In genomic region chr1:31934706-31935629, GRCh38 we compare ENCODE assay signal across 8 cellular contexts. TPM values are rescaled to one million over a fixed set of nuclear protein-coding genes. Genes with fewer than 3 reads are reported as not detected.
A peak's percentile ranks its signal among the peaks of the same experiment; 100 is the strongest.
DNase-seq lines count a peak whose midpoint lies in the region; ATAC-seq and TF ChIP-seq lines count a peak whose summit lies in the region.

No MANE protein-coding gene starts in this region.

- peak in 2 of 3 donors; percentile 28 to 72 for DNase-seq in CD4-positive, CD25-positive, alpha-beta regulatory T cell
- DNase-seq in LHCN-M2 (ENCODE audit: low read depth) (peak; percentile 58), type B pancreatic cell (ENCODE audit: extremely low spot score, unreplicated experiment) (no peak), DMS114 treated with DMSO at 0.1 percent for 48 hours (lab: John Stamatoyannopoulos, UW; ENCODE audit: unreplicated experiment) (no peak)
- no peak for DNase-seq in activated naive CD8-positive, alpha-beta T cell treated with anti-CD3 and anti-CD28 coated beads, Interleukin-2, amount 10 ng/mL, durations not matched to agents 7 days and 5 days

- H3K4me1 Mint-ChIP-seq in CD4-positive, CD25-positive, alpha-beta regulatory T cell = peaks cover 46 to 87% (median 62%) of the 10 kb centered on the region in 4 donors
- peaks cover 69% of the 10 kb centered on the region for H3K4me1 Mint-ChIP-seq in activated naive CD8-positive, alpha-beta T cell treated with anti-CD3 and anti-CD28 coated beads, Interleukin-2, amount 10 ng/mL, durations not matched to agents 7 days and 5 days
- H3K4me1 Mint-ChIP-seq in type B pancreatic cell (ENCODE audit: unreplicated experiment) = peaks cover 54% of the 10 kb centered on the region

- TF ChIP-seq CTCF in liver (IDR thresholded peaks at IDR 0.05; ENCODE audit: low read depth, low read length, missing input control) = no peak
- no peak for TF ChIP-seq CTCF in type B pancreatic cell (conservative IDR thresholded peaks at IDR 0.05)

- WGBS in liver = 37% methylated on average over 8 of the region's 8 CpGs

- H3K4me3 ChIP-seq in CD4-positive, CD25-positive, alpha-beta regulatory T cell (ENCODE audit: low read depth, low read length) = peak overlapping the region; percentile 95
- H3K4me3 ChIP-seq in liver (ENCODE audit: low read depth in 1 of 3, low read length in 3 of 3) = no peak overlapping the region

- H3K27me3 Mint-ChIP-seq in CD4-positive, CD25-positive, alpha-beta regulatory T cell = no peaks in the 10 kb centered on the region
- no peaks in the 10 kb centered on the region for H3K27me3 Mint-ChIP-seq in activated naive CD8-positive, alpha-beta T cell treated with anti-CD3 and anti-CD28 coated beads, Interleukin-2, amount 10 ng/mL, durations not matched to agents 7 days and 5 days
- H3K27me3 Mint-ChIP-seq in type B pancreatic cell = no peaks in the 10 kb centered on the region

- H3K4me1 ChIP-seq in CD4-positive, CD25-positive, alpha-beta regulatory T cell (ENCODE audit: control insufficient read depth, insufficient read depth, low read length, poor library complexity, severe bottlenecking) = peaks cover 87% of the 10 kb centered on the region
- peaks cover 17 to 71% (median 54%) of the 10 kb centered on the region in 4 donors for H3K4me1 ChIP-seq in liver (ENCODE audit: control insufficient read depth in 4 of 4, insufficient read depth in 4 of 4, low read length in 3 of 4)

- no peaks in the 10 kb centered on the region for H3K9me3 ChIP-seq in CD4-positive, CD25-positive, alpha-beta regulatory T cell (ENCODE audit: control insufficient read depth in 2 of 2, low read length in 2 of 2)
- H3K9me3 ChIP-seq in liver (ENCODE audit: control insufficient read depth in 4 of 4, low read length in 3 of 4) = no peaks in the 10 kb centered on the region

- peak overlapping the region; percentile 94 to 99 (median 99) for H3K4me3 Mint-ChIP-seq in CD4-positive, CD25-positive, alpha-beta regulatory T cell
- H3K4me3 Mint-ChIP-seq in activated naive CD8-positive, alpha-beta T cell treated with anti-CD3 and anti-CD28 coated beads, Interleukin-2, amount 10 ng/mL, durations not matched to agents 7 days and 5 days = peak overlapping the region; percentile 97
- peak overlapping the region; percentile 80 for H3K4me3 Mint-ChIP-seq in type B pancreatic cell

- peaks cover 4% of the 10 kb centered on the region for H3K36me3 Mint-ChIP-seq in CD4-positive, CD25-positive, alpha-beta regulatory T cell
- H3K36me3 Mint-ChIP-seq in activated naive CD8-positive, alpha-beta T cell treated with anti-CD3 and anti-CD28 coated beads, Interleukin-2, amount 10 ng/mL, durations not matched to agents 7 days and 5 days = peaks cover 40% of the 10 kb centered on the region
- H3K36me3 Mint-ChIP-seq in type B pancreatic cell = peaks cover 6% of the 10 kb centered on the region

- no peaks in the 10 kb centered on the region for H3K9me3 Mint-ChIP-seq in CD4-positive, CD25-positive, alpha-beta regulatory T cell
- H3K9me3 Mint-ChIP-seq in activated naive CD8-positive, alpha-beta T cell treated with anti-CD3 and anti-CD28 coated beads, Interleukin-2, amount 10 ng/mL, durations not matched to agents 7 days and 5 days = no peaks in the 10 kb centered on the region
- H3K9me3 Mint-ChIP-seq in type B pancreatic cell = no peaks in the 10 kb centered on the region

- H3K27ac Mint-ChIP-seq in CD4-positive, CD25-positive, alpha-beta regulatory T cell = peak overlapping the region; percentile 89 to 96 (median 92)
- peak overlapping the region; percentile 98 for H3K27ac Mint-ChIP-seq in activated naive CD8-positive, alpha-beta T cell treated with anti-CD3 and anti-CD28 coated beads, Interleukin-2, amount 10 ng/mL, durations not matched to agents 7 days and 5 days
- H3K27ac Mint-ChIP-seq in type B pancreatic cell = peak overlapping the region; percentile 97

- no peaks in the 10 kb centered on the region for H3K27me3 ChIP-seq in CD4-positive, CD25-positive, alpha-beta regulatory T cell (ENCODE audit: control insufficient read depth, insufficient read depth, low read length)
- no peaks in the 10 kb centered on the region for H3K27me3 ChIP-seq in liver (ENCODE audit: control insufficient read depth in 4 of 4, insufficient read depth in 4 of 4, low read length in 3 of 4)

- POLR2A ChIA-PET in activated naive CD8-positive, alpha-beta T cell treated with anti-CD3 and anti-CD28 coated beads, Interleukin-2, amount 10 ng/mL, durations not matched to agents 7 days and 5 days (lab: Charles Lee) = interaction anchor here (0.5 to 14.4 kb wide), 10 partner anchors 8 to 1012 kb away, joined by 4 to 319 read pairs (median 11); partner anchors contain the start of gene KHDRBS1

- no peaks in the 10 kb centered on the region for H3K36me3 ChIP-seq in CD4-positive, CD25-positive, alpha-beta regulatory T cell (ENCODE audit: control insufficient read depth, insufficient read depth, low read length)
- H3K36me3 ChIP-seq in liver (ENCODE audit: control insufficient read depth in 4 of 4, insufficient read depth in 3 of 4, low read depth in 1 of 4, low read length in 3 of 4) = no peaks in the 10 kb centered on the region

- H3K27ac ChIP-seq in CD4-positive, CD25-positive, alpha-beta regulatory T cell (ENCODE audit: insufficient read depth, low read length, poor library complexity, severe bottlenecking) = peak overlapping the region; percentile 86
- H3K27ac ChIP-seq in liver (ENCODE audit: low read depth in 1 of 2, low read length in 2 of 2) = peak overlapping the region; percentile 61 to 65

- no peak for TF ChIP-seq RAD21 in liver (IDR thresholded peaks at IDR 0.05)

- peak in 1 of 2 donors; percentile 8 for ATAC-seq in CD4-positive, CD25-positive, alpha-beta regulatory T cell (ENCODE audit: low read depth in 2 of 2)
- no peak for ATAC-seq in activated naive CD8-positive, alpha-beta T cell treated with anti-CD3 and anti-CD28 coated beads, Interleukin-2, amount 10 ng/mL, durations not matched to agents 7 days and 5 days (ENCODE audit: low read depth)
- ATAC-seq in GM18861 (IDR thresholded peaks at IDR 0.05; ENCODE audit: unreplicated experiment) (no peak), HG03457 (IDR thresholded peaks at IDR 0.05; ENCODE audit: unreplicated experiment) (no peak)

- peak overlapping the region in 1 of 2 donors; percentile 5 for H3K9ac ChIP-seq in liver (ENCODE audit: low read depth in 1 of 2, low read length in 2 of 2)

TF ChIP-seq in liver, 16 proteins besides CTCF, POLR2A, EP300 and RAD21:
- TF ChIP-seq JUND (IDR thresholded peaks at IDR 0.05) (no peak), TAF1 (conservative IDR thresholded peaks at IDR 0.05) (no peak), YY1 (IDR thresholded peaks at IDR 0.05) (no peak), SP1 (IDR thresholded peaks at IDR 0.05) (no peak), GABPA (IDR thresholded peaks at IDR 0.05 in 1 of 2, conservative IDR thresholded peaks at IDR 0.05 in 1 of 2) (no peak), RXRA (IDR thresholded peaks at IDR 0.05) (peak in 1 of 2 donors; percentile 5), HNF4A (conservative IDR thresholded peaks at IDR 0.05) (peak in 1 of 2 donors; percentile 4)

RNA-seq across cellular contexts. Expression of gene PTP4A2, which starts 3.2 kb away (rescaled TPM):
- total RNA-seq in CD4-positive, CD25-positive, alpha-beta regulatory T cell = 364 TPM
- polyA plus RNA-seq in CD4-positive, CD25-positive, alpha-beta regulatory T cell = 100 to 1,000 TPM; 288 to 597 (median 387) TPM
- 266 and 303 TPM in 2 replicates for total RNA-seq in LHCN-M2 (2014; rRNA removed)
- 244 TPM for polyA plus RNA-seq in LHCN-M2 (2012)
- total RNA-seq in activated naive CD8-positive, alpha-beta T cell treated with anti-CD3 and anti-CD28 coated beads, Interleukin-2, amount 10 ng/mL, durations not matched to agents 7 days and 5 days = 100 to 1,000 TPM; 356 to 363 TPM
- 10 to 100 TPM; 74.4 to 98.1 TPM for total RNA-seq in liver
- polyA plus RNA-seq in liver = 10 to 100 TPM; 47.7 to 69.3 TPM
- total RNA-seq in type B pancreatic cell (ENCODE audit: low replicate concordance) = 150 and 179 TPM in 2 replicates

Comparison
In these comparisons a context has a peak if more than half of its experiments do, and no peak if none do; other contexts are left out.
1. DNase-seq: peak in CD4-positive, CD25-positive, alpha-beta regulatory T cell (2 of 3) and LHCN-M2 (single experiment); none in activated naive CD8-positive, alpha-beta T cell treated with anti-CD3 and anti-CD28 coated beads, Interleukin-2, amount 10 ng/mL, durations not matched to agents 7 days and 5 days (single experiment), type B pancreatic cell (single experiment) and DMS114 treated with DMSO at 0.1 percent for 48 hours (single experiment).
2. Peak in every context shown above with its lines, with median percentiles within 50 percentile points of each other: H3K27ac Mint-ChIP-seq and H3K4me3 Mint-ChIP-seq.